Comparison of ENCODE assay signal across 22 cellular contexts in the genomic region with DNA sequence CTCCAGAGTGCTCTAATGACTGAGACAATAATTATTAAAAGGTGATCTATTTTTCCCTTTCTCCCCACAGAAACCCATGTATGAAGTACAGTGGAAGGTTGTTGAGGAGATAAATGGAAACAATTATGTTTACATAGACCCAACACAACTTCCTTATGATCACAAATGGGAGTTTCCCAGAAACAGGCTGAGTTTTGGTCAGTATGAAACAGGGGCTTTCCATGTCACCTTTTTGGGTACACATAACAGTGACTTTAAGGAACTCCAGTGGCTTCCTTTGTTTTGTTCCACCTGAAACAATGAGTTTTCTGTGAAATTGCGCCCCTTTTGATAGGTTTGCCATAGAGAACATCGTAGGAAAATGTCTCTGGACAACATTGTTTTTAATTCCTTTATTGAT.
DNase-seq lines count a peak whose midpoint lies in the region; ATAC-seq, FAIRE-seq and TF ChIP-seq lines count a peak whose summit lies in the region.
"Had no signal": no experiment of that assay in that cellular context is flagged by ENCODE, and none has a peak within 500 bp of the region (broad histone marks: within the 10 kb centered on the region; RNA-seq: fewer than 3 reads in every experiment).

No MANE protein-coding gene starts in this region.

- DNase-seq in GM18507 (ENCODE audit: extremely low spot score, insufficient read length, low read depth), result no peak
- DNase-seq in SJCRH30, result no peak
- no peak for DNase-seq in sigmoid colon
- DNase-seq in head of caudate nucleus, result no peak
- DNase-seq in NCI-H1105 (lab: John Stamatoyannopoulos, UW), result no peak
- DNase-seq: activated CD4-positive, alpha-beta T cell treated with anti-CD3 and anti-CD28 coated beads, Interleukin-2, amount 50 U/mL, for 48 hours; activated T-cell treated with anti-CD3 and anti-CD28 coated beads, Interleukin-2, amount 50 U/mL, for 48 hours; CD4-positive, alpha-beta memory T cell; dermis blood vessel endothelial cell; gastrocnemius medialis; KBM-7; left lung; MV-4-11; NCI-H1930; NCI-H510A; right lobe of liver; stimulated activated CD4-positive, alpha-beta T cell treated with anti-CD3 and anti-CD28 coated beads, Interleukin-2, amount 100 ng/mL, for 24 hours had no signal

- ATAC-seq in GM19397 (IDR thresholded peaks at IDR 0.05; ENCODE audit: unreplicated experiment) (peak; percentile 51), HG02798 (IDR thresholded peaks at IDR 0.05; ENCODE audit: poor library complexity, unreplicated experiment) (peak; percentile 61), HG03442 (IDR thresholded peaks at IDR 0.05; ENCODE audit: unreplicated experiment) (peak; percentile 56)
- ATAC-seq: gastrocnemius medialis, left lung, right lobe of liver, Right ventricle myocardium inferior had no signal

- H3K9me3 ChIP-seq in SJCRH30 (replicated peaks) (no peaks in the 10 kb centered on the region), sigmoid colon (no peaks in the 10 kb centered on the region)
- H3K9me3 ChIP-seq: gastrocnemius medialis, left lung, right lobe of liver, vagina had no signal

- TF ChIP-seq POLR2A in sigmoid colon (IDR thresholded peaks at IDR 0.05), result no peak

- H3K27ac ChIP-seq in SJCRH30 (no peak overlapping the region), sigmoid colon (no peak overlapping the region)
- H3K27ac ChIP-seq: gastrocnemius medialis, left lung, right lobe of liver, vagina had no signal

- no peak for TF ChIP-seq CTCF in sigmoid colon (IDR thresholded peaks at IDR 0.05)

- no peaks in the 10 kb centered on the region for H3K27me3 ChIP-seq in SJCRH30
- no peaks in the 10 kb centered on the region for H3K27me3 ChIP-seq in sigmoid colon
- H3K27me3 ChIP-seq: gastrocnemius medialis, left lung, right lobe of liver, vagina had no signal

- WGBS in sigmoid colon, 2 donors, result 83 to 93% methylated on average over 2 of the region's 2 CpGs

- peak; percentile 15 for FAIRE-seq in GM18507 (lab: Jason Lieb, UNC)

- TF ChIP-seq EP300 in sigmoid colon (IDR thresholded peaks at IDR 0.05), result no peak

- H3K4me1 ChIP-seq in SJCRH30 (no peaks in the 10 kb centered on the region), sigmoid colon (no peaks in the 10 kb centered on the region)
- H3K4me1 ChIP-seq: gastrocnemius medialis, left lung, vagina had no signal

- H3K4me3 ChIP-seq in SJCRH30 (no peak overlapping the region), sigmoid colon (no peak overlapping the region)
- H3K4me3 ChIP-seq: gastrocnemius medialis, left lung, right lobe of liver, vagina had no signal

- intact Hi-C loops in sigmoid colon (cut with DNase I), result no loop called here
- intact Hi-C loops in head of caudate nucleus (cut with DNase I), result no loop called here

- H3K36me3 ChIP-seq in SJCRH30 (no peaks in the 10 kb centered on the region), sigmoid colon (no peaks in the 10 kb centered on the region)
- H3K36me3 ChIP-seq: gastrocnemius medialis, left lung, right lobe of liver, vagina had no signal
